ENCODE assay signal across 8 cellular contexts in the genomic region with DNA sequence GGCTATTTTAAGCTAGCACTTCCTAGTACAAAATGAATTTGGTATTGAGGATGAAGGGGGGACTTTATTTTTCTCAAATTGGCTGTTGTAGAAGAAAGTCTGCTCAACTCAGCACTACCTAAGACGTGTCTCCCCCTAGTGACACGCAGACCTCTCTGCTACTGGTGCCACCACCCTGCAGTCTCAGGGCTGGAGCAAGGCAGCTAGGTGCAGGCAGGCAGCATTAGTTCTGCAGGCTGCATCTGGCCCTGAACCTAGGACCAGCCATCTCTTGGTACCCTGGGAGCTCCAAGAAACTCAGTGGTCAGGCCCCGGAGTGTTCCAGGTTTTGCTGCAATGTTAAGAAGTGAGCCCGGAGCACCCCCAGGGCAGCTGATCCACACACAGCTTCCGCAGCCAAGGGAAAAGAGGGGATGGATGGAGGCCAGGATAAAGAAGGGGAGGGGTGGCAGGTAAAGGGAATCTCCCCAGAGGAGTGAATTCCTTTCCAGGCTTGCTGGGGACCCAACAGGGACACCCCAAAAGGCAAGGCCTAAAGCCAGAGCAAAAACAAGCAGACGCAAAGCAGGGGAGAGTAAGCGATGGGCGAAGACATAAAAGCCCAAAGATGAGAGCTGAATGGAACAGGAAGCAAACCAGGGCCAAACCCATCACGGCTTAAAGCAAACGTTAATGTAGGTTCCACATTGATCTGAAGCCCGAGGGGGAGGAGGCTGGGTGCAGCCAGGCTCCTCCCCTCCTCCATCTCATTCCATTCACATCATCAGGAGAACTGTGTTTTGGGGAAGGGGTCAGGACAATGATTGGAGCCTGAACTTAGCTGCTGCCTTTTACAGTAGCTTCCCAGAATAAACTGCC.
DNase-seq lines count a peak whose midpoint lies in the region; ATAC-seq, FAIRE-seq and TF ChIP-seq lines count a peak whose summit lies in the region.
"Had no signal": no experiment of that assay in that cellular context is flagged by ENCODE, and none has a peak within 500 bp of the region (broad histone marks: within the 10 kb centered on the region; RNA-seq: fewer than 3 reads in every experiment).

No MANE protein-coding gene starts in this region.

- TF ChIP-seq CTCF in gastroesophageal sphincter (IDR thresholded peaks at IDR 0.05) (peak in 2 of 4 experiments; percentile 15 to 33), sigmoid colon (IDR thresholded peaks at IDR 0.05) (peak in 2 of 4 experiments; percentile 4 to 20)

- no peak for ATAC-seq in gastroesophageal sphincter
- no peak for ATAC-seq in HG03045 (IDR thresholded peaks at IDR 0.05; ENCODE audit: unreplicated experiment)
- no peak for ATAC-seq in HG03108 (IDR thresholded peaks at IDR 0.05; ENCODE audit: unreplicated experiment)

- H3K27ac ChIP-seq in SJSA1 (no peak overlapping the region), gastroesophageal sphincter (peak overlapping the region in 3 of 4 donors; percentile 67 to 77 (median 71)), sigmoid colon (peak overlapping the region; percentile 56 to 79 (median 68))

- intact Hi-C loops in sigmoid colon (cut with DNase I) = loop anchor here (5.0 kb wide), 2 partner anchors 90 to 200 kb away; a partner anchor contains a TSS

- no peaks in the 10 kb centered on the region for H3K9me3 ChIP-seq in SJSA1 (replicated peaks)
- H3K9me3 ChIP-seq in gastroesophageal sphincter = no peaks in the 10 kb centered on the region
- no peaks in the 10 kb centered on the region for H3K9me3 ChIP-seq in sigmoid colon
- H3K9me3 ChIP-seq: pancreas had no signal

- in situ Hi-C loops in G401 (cut with HindIII; ENCODE audit: low sequenced_read_pairs) = no loop called here

- no peaks in the 10 kb centered on the region for H3K36me3 ChIP-seq in SJSA1
- no peaks in the 10 kb centered on the region for H3K36me3 ChIP-seq in gastroesophageal sphincter
- no peaks in the 10 kb centered on the region for H3K36me3 ChIP-seq in sigmoid colon
- H3K36me3 ChIP-seq: pancreas had no signal

- 49 to 72% methylated on average over 5 to 8 of the region's 11 CpGs for WGBS in gastroesophageal sphincter (ENCODE audit: low coverage in 1 of 2), 2 donors
- 70 to 78% methylated on average over 11 of the region's 11 CpGs for WGBS in sigmoid colon, 2 donors

- TF ChIP-seq EP300 in gastroesophageal sphincter (IDR thresholded peaks at IDR 0.05) (no peak), sigmoid colon (IDR thresholded peaks at IDR 0.05) (no peak)

- H3K4me3 ChIP-seq in SJSA1 (no peak overlapping the region), gastroesophageal sphincter (no peak overlapping the region), sigmoid colon (no peak overlapping the region)
- H3K4me3 ChIP-seq: pancreas had no signal

- peak; percentile 40 for DNase-seq in G401 (ENCODE audit: low spot score)
- peak; percentile 26 for DNase-seq in H54 (ENCODE audit: insufficient read length, low spot score)
- DNase-seq in SJSA1 (ENCODE audit: low read depth in 1 of 2, low spot score in 2 of 2) = peak; percentile 23 to 56
- DNase-seq in sigmoid colon = no peak
- DNase-seq: pancreas had no signal

- H3K27me3 ChIP-seq in SJSA1 (replicated peaks) (no peaks in the 10 kb centered on the region), gastroesophageal sphincter (no peaks in the 10 kb centered on the region), sigmoid colon (no peaks in the 10 kb centered on the region)
- H3K27me3 ChIP-seq: pancreas had no signal

- no peak for TF ChIP-seq POLR2A in H54 (IDR thresholded peaks at IDR 0.05; ENCODE audit: low read depth, low read length)
- TF ChIP-seq POLR2A in gastroesophageal sphincter (IDR thresholded peaks at IDR 0.05) = no peak
- no peak for TF ChIP-seq POLR2A in sigmoid colon (IDR thresholded peaks at IDR 0.05)

- no peak for FAIRE-seq in H54 (lab: Jason Lieb, UNC)
- FAIRE-seq: pancreas had no signal

- H3K4me1 ChIP-seq in SJSA1 (replicated peaks) (peaks cover 26% of the 10 kb centered on the region), gastroesophageal sphincter (peaks cover 3 to 62% (median 15%) of the 10 kb centered on the region in 3 donors), sigmoid colon (peaks cover 0 to 53% (median 39%) of the 10 kb centered on the region in 4 donors)
